9 cellular contexts compared by ENCODE assay signal in genomic region chr17:5078106-5079028, GRCh38. TPM values are rescaled to one million over a fixed set of nuclear protein-coding genes. Genes with fewer than 3 reads are reported as not detected.
DNase-seq lines count a peak whose midpoint lies in the region; ATAC-seq and TF ChIP-seq lines count a peak whose summit lies in the region.
"Had no signal": no experiment of that assay in that cellular context is flagged by ENCODE, and none has a peak within 500 bp of the region (broad histone marks: within the 10 kb centered on the region; RNA-seq: fewer than 3 reads in every experiment).

TSS of gene ZFP3 (plus strand) at chr17:5078467. CDS start at chr17:5091505, 13,038 bp downstream.

- TF ChIP-seq CTCF in OCI-LY1 (IDR thresholded peaks at IDR 0.05; ENCODE audit: low read length), result peak; percentile 34; the same call in 1 of the 2 replicates

- DNase-seq in AG08396 (ENCODE audit: low spot score) (peak; percentile 91), fibroblast of the conjunctiva (ENCODE audit: low read depth) (peak; percentile 38), occipital lobe (lab: John Stamatoyannopoulos, UW) (peak; percentile 84)
- peak; percentile 71 for DNase-seq in activated T-helper 2 cell treated with anti-CD3 and anti-CD28 coated beads, Interferon-gamma antibody, Interleukin-2, Interleukin-4, amounts not matched to agents 10 μg/mL and 5 μg/mL and 100 μg/mL, durations not matched to agents 14 hours and 24 hours and 36 hours (ENCODE audit: low spot score)

- peak within 1 kb of the TSS; percentile 13; the same call in 1 of the 2 replicates for H2AFZ ChIP-seq in OCI-LY1 (ENCODE audit: low read length)

- H3K36me3 Mint-ChIP-seq in activated T-helper 2 cell treated with anti-CD3 and anti-CD28 coated beads, Interferon-gamma antibody, Interleukin-2, Interleukin-4, amounts not matched to agents 10 μg/mL and 5 μg/mL and 100 μg/mL, durations not matched to agents 14 hours and 24 hours and 36 hours (ENCODE audit: low read depth), result peaks cover 31% of the 10 kb centered on the region

- H3K9me3 Mint-ChIP-seq in activated T-helper 2 cell treated with anti-CD3 and anti-CD28 coated beads, Interferon-gamma antibody, Interleukin-2, Interleukin-4, amounts not matched to agents 10 μg/mL and 5 μg/mL and 100 μg/mL, durations not matched to agents 14 hours and 24 hours and 36 hours, result peaks cover 38% of the 10 kb centered on the region

- H3K36me3 ChIP-seq in OCI-LY1 (ENCODE audit: insufficient read depth, low read length) (no peaks in the 10 kb centered on the region; the same call in 1 of the 2 replicates), subcutaneous abdominal adipose tissue (ENCODE audit: control insufficient read depth in 5 of 5, insufficient read depth in 5 of 5, low read length in 5 of 5) (peaks cover 0 to 6% (median 5%) of the 10 kb centered on the region in 5 donors)

- 0 out of 2 replicates have a peak, but pooled peaks cover 3% of the 10 kb centered on the region for H3K9me3 ChIP-seq in OCI-LY1 (ENCODE audit: low read length)
- peaks cover 0 to 6% (median 2%) of the 10 kb centered on the region in 5 donors for H3K9me3 ChIP-seq in subcutaneous abdominal adipose tissue (ENCODE audit: control insufficient read depth in 5 of 5, low read length in 5 of 5)

- ATAC-seq in GM19023 (IDR thresholded peaks at IDR 0.05; ENCODE audit: unreplicated experiment) (peak; percentile 83), HG03378 (IDR thresholded peaks at IDR 0.05; ENCODE audit: unreplicated experiment) (peak; percentile 62)

- peak within 1 kb of the TSS; percentile 89 for H3K27ac Mint-ChIP-seq in activated T-helper 2 cell treated with anti-CD3 and anti-CD28 coated beads, Interferon-gamma antibody, Interleukin-2, Interleukin-4, amounts not matched to agents 10 μg/mL and 5 μg/mL and 100 μg/mL, durations not matched to agents 14 hours and 24 hours and 36 hours

- H3F3A ChIP-seq in OCI-LY1 (ENCODE audit: insufficient read depth, low read length), result no peaks in the 10 kb centered on the region

- H3K4me3 Mint-ChIP-seq in activated T-helper 2 cell treated with anti-CD3 and anti-CD28 coated beads, Interferon-gamma antibody, Interleukin-2, Interleukin-4, amounts not matched to agents 10 μg/mL and 5 μg/mL and 100 μg/mL, durations not matched to agents 14 hours and 24 hours and 36 hours (ENCODE audit: low read depth), result peak within 1 kb of the TSS; percentile 86

- peak within 1 kb of the TSS; percentile 64 for H3K4me2 ChIP-seq in OCI-LY1 (ENCODE audit: low read length)

- H3K27ac ChIP-seq in OCI-LY1 (ENCODE audit: low read depth, low read length, poor library complexity, severe bottlenecking), result peak within 1 kb of the TSS; percentile 15
- peak within 1 kb of the TSS; percentile 63 for H3K27ac ChIP-seq in subcutaneous abdominal adipose tissue (ENCODE audit: low read depth, low read length)
- H3K27ac ChIP-seq: HL-60 had no signal

- H3K4me1 Mint-ChIP-seq in activated T-helper 2 cell treated with anti-CD3 and anti-CD28 coated beads, Interferon-gamma antibody, Interleukin-2, Interleukin-4, amounts not matched to agents 10 μg/mL and 5 μg/mL and 100 μg/mL, durations not matched to agents 14 hours and 24 hours and 36 hours (ENCODE audit: low read depth), result peaks cover 14% of the 10 kb centered on the region

- H4K20me1 ChIP-seq in OCI-LY1 (ENCODE audit: insufficient read depth, low read length), result no peaks in the 10 kb centered on the region

- H3K4me1 ChIP-seq in OCI-LY1 (ENCODE audit: insufficient read depth, low read length, severe bottlenecking), result peaks cover 15% of the 10 kb centered on the region
- peaks cover 2 to 20% (median 19%) of the 10 kb centered on the region in 5 donors for H3K4me1 ChIP-seq in subcutaneous abdominal adipose tissue (ENCODE audit: control insufficient read depth in 5 of 5, insufficient read depth in 5 of 5, low read length in 5 of 5)

- no peaks in the 10 kb centered on the region for H3K27me3 Mint-ChIP-seq in activated T-helper 2 cell treated with anti-CD3 and anti-CD28 coated beads, Interferon-gamma antibody, Interleukin-2, Interleukin-4, amounts not matched to agents 10 μg/mL and 5 μg/mL and 100 μg/mL, durations not matched to agents 14 hours and 24 hours and 36 hours (ENCODE audit: low read depth)

- no peaks in the 10 kb centered on the region for H3K79me2 ChIP-seq in OCI-LY1 (ENCODE audit: insufficient read depth, low read length)

- H3K9me2 ChIP-seq in OCI-LY1 (ENCODE audit: low read depth, low read length), result no peaks in the 10 kb centered on the region

- no peaks in the 10 kb centered on the region for H3K27me3 ChIP-seq in OCI-LY1 (ENCODE audit: insufficient read depth, low read length)
- H3K27me3 ChIP-seq in subcutaneous abdominal adipose tissue (ENCODE audit: control insufficient read depth in 5 of 5, insufficient read depth in 4 of 5, low read length in 5 of 5), result peaks cover 0 to 3% (median 0%) of the 10 kb centered on the region in 5 donors

- peak within 1 kb of the TSS; percentile 46 for H3K9ac ChIP-seq in OCI-LY1 (ENCODE audit: low read length)
- H3K9ac ChIP-seq in subcutaneous abdominal adipose tissue (ENCODE audit: low read length in 5 of 5), result peak within 1 kb of the TSS; percentile 72 to 93 (median 82)

- intact Hi-C loops in activated T-helper 2 cell treated with anti-CD3 and anti-CD28 coated beads, Interferon-gamma antibody, Interleukin-2, Interleukin-4, amounts not matched to agents 10 μg/mL and 5 μg/mL and 100 μg/mL, durations not matched to agents 14 hours and 24 hours and 36 hours (cut with micrococcal nuclease), result no loop called here

- H3K4me3 ChIP-seq in OCI-LY1 (ENCODE audit: low read depth, low read length, poor library complexity, severe bottlenecking), result peak within 1 kb of the TSS; percentile 60
- peak within 1 kb of the TSS; percentile 61 to 94 (median 92) for H3K4me3 ChIP-seq in subcutaneous abdominal adipose tissue (ENCODE audit: low read depth in 1 of 5, low read length in 5 of 5)

RNA-seq across cellular contexts. Expression of gene ZFP3, which starts in this region (rescaled TPM):
- total RNA-seq in activated T-helper 2 cell treated with anti-CD3 and anti-CD28 coated beads, Interferon-gamma antibody, Interleukin-2, Interleukin-4, amounts not matched to agents 10 μg/mL and 5 μg/mL and 100 μg/mL, durations not matched to agents 14 hours and 24 hours and 36 hours, result 1.4 and 1.9 TPM in 2 replicates
- 9.8 TPM for total RNA-seq in occipital lobe

Comparison
In these comparisons a context has a peak if more than half of its experiments do, and no peak if none do; other contexts are left out.
1. Peak in every context shown above with its lines: DNase-seq, ATAC-seq, H3K4me3 ChIP-seq and H3K27ac ChIP-seq.
2. DNase-seq: peak in every context shown above with its lines; median percentile 91 in AG08396; 84 in occipital lobe; 71 in activated T-helper 2 cell treated with anti-CD3 and anti-CD28 coated beads, Interferon-gamma antibody, Interleukin-2, Interleukin-4, amounts not matched to agents 10 μg/mL and 5 μg/mL and 100 μg/mL, durations not matched to agents 14 hours and 24 hours and 36 hours; 38 in fibroblast of the conjunctiva.